Comparison of ENCODE assay signal across 8 cellular contexts in genomic region chr9:97983524-97984187, GRCh38. TPM values are rescaled to one million over a fixed set of nuclear protein-coding genes. Genes with fewer than 3 reads are reported as not detected.
DNase-seq lines count a peak whose midpoint lies in the region; ATAC-seq and TF ChIP-seq lines count a peak whose summit lies in the region.

No MANE protein-coding gene starts in this region.

- in situ Hi-C loops in astrocyte of the cerebellum (cut with HindIII; ENCODE audit: low sequenced_read_pairs): no loop called here
- in situ Hi-C loops in gastrocnemius medialis (cut with MboI; ENCODE audit: low sequenced_read_pairs in 4 of 4): loop anchor here in 3 of 4 donors (10.0 kb wide), 1 partner anchor 51 kb away; no protein-coding TSS in a partner anchor

- ATAC-seq in HG03175 (IDR thresholded peaks at IDR 0.05; ENCODE audit: unreplicated experiment): peak; percentile 16
- ATAC-seq in gastrocnemius medialis: peak; percentile 34 to 42

- peak; percentile 66 for DNase-seq in NCI-H82 (lab: John Stamatoyannopoulos, UW)
- DNase-seq in NCI-H82 treated with DMSO at 0.1 percent for 48 hours (lab: John Stamatoyannopoulos, UW; ENCODE audit: unreplicated experiment): no peak
- DNase-seq in SW480 (ENCODE audit: low spot score): peak; percentile 36
- DNase-seq in astrocyte of the cerebellum (ENCODE audit: low read depth): no peak
- peak; percentile 26 to 59 for DNase-seq in gastrocnemius medialis
- no peak for DNase-seq in SKM-1 treated with dmso at 0.1 percent for 144 hours (lab: John Stamatoyannopoulos, UW; ENCODE audit: unreplicated experiment)

- H3K36me3 ChIP-seq in iPS-15b (ENCODE audit: control insufficient read depth, insufficient read depth, low read length) (no peaks in the 10 kb centered on the region), gastrocnemius medialis (no peaks in the 10 kb centered on the region)

- H3K9me3 ChIP-seq in iPS-15b (ENCODE audit: control insufficient read depth, insufficient read depth, low read length) (no peaks in the 10 kb centered on the region), gastrocnemius medialis (no peaks in the 10 kb centered on the region)

- H3K9ac ChIP-seq in iPS-15b (ENCODE audit: low read depth, low read length): no peak overlapping the region

- H3K4me1 ChIP-seq in iPS-15b (ENCODE audit: control insufficient read depth, insufficient read depth, low read length) (no peaks in the 10 kb centered on the region), gastrocnemius medialis (peaks cover 55 to 61% of the 10 kb centered on the region in 2 donors)

- no peak for TF ChIP-seq POLR2A in gastrocnemius medialis (IDR thresholded peaks at IDR 0.05)

- intact Hi-C loops in gastrocnemius medialis (cut with DNase I; ENCODE audit: low total_unique reads): loop anchor here (1.0 to 10.0 kb wide), 7 partner anchors 51 to 1831 kb away; partner anchors contain the start of genes ANKS6, NANS, NCBP1 and TBC1D2

- TF ChIP-seq CTCF in astrocyte of the cerebellum (IDR thresholded peaks at IDR 0.05; ENCODE audit: low read depth, low read length, missing control alignments): no peak
- TF ChIP-seq CTCF in gastrocnemius medialis (IDR thresholded peaks at IDR 0.05 in 4 of 5, conservative IDR thresholded peaks at IDR 0.05 in 1 of 5): no peak

- peak overlapping the region; percentile 93 to 99 (median 96) for H3K27ac ChIP-seq in gastrocnemius medialis

- peaks cover 62% of the 10 kb centered on the region for H3K27me3 ChIP-seq in iPS-15b (ENCODE audit: control insufficient read depth, insufficient read depth, low read length)
- H3K27me3 ChIP-seq in gastrocnemius medialis: no peaks in the 10 kb centered on the region

- H3K4me3 ChIP-seq in astrocyte of the cerebellum (ENCODE audit: low read depth, low read length) (peak overlapping the region; percentile 91), iPS-15b (ENCODE audit: low read depth, low read length) (peak overlapping the region; percentile 58), gastrocnemius medialis (peak overlapping the region; percentile 84 to 99 (median 89))

RNA-seq across cellular contexts. Expression of gene ANP32B, which starts 0.5 kb away (rescaled TPM):
- 10 to 100 TPM in 3 of 4 donors, 1 to 10 TPM in 1; 8.2 to 24.5 (median 17.8) TPM for total RNA-seq in gastrocnemius medialis

RNA-seq across cellular contexts. Expression of gene HEMGN, which starts 45.7 kb away (rescaled TPM):
- total RNA-seq in gastrocnemius medialis: under 1 TPM in 1 of 4 donors, not detected in 3; 0.16 TPM

Comparison
In these comparisons a context has a peak if more than half of its experiments do, and no peak if none do; other contexts are left out.
1. DNase-seq: peak in NCI-H82 (single experiment), SW480 (single experiment) and gastrocnemius medialis (2 of 2); none in NCI-H82 treated with DMSO at 0.1 percent for 48 hours (single experiment), astrocyte of the cerebellum (single experiment) and SKM-1 treated with dmso at 0.1 percent for 144 hours (single experiment).
2. Peak in every context shown above with its lines, with median percentiles within 50 percentile points of each other: H3K4me3 ChIP-seq.